ENCODE assay signal across 7 cellular contexts in the genomic region with DNA sequence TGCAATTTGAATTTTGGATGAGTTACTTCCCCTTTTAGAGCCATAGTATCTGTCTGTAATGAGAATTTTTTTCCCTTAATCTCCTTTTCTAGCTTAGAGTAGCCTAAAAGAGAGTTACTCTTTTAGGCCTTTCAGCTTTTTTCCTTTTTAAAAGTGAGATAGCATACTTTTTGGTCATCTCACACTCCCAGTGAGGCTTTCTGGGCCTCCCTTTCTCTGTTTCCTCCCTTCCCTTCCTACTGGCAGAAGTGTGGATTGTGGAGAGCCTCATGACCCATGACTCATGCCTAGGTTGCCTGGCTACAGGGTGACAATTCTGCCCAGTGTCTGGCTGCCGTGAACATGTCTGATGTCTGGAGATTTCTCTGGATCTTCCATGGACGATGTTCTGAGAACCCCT. TPM values are rescaled to one million over a fixed set of nuclear protein-coding genes. Genes with fewer than 3 reads are reported as not detected.
DNase-seq lines count a peak whose midpoint lies in the region; ATAC-seq, FAIRE-seq and TF ChIP-seq lines count a peak whose summit lies in the region.

No MANE protein-coding gene starts in this region.

- peak overlapping the region; percentile 42 for H2AFZ ChIP-seq in astrocyte (ENCODE audit: low read depth, low read length)
- peak overlapping the region; percentile 27 for H2AFZ ChIP-seq in keratinocyte (ENCODE audit: control insufficient read depth, low read length)

- H3K4me3 Mint-ChIP-seq in astrocyte (ENCODE audit: unreplicated experiment), result no peak overlapping the region
- H3K4me3 Mint-ChIP-seq in activated CD8-positive, alpha-beta T cell treated with anti-CD3 and anti-CD28 coated beads, Interleukin-2, amount 10 ng/mL, durations not matched to agents 7 days and 5 days, result no peak overlapping the region

- POLR2A ChIA-PET in activated CD8-positive, alpha-beta T cell treated with anti-CD3 and anti-CD28 coated beads, Interleukin-2, amount 10 ng/mL, durations not matched to agents 7 days and 5 days (lab: Charles Lee), result no interaction called here

- no peaks in the 10 kb centered on the region for H3K36me3 ChIP-seq in astrocyte (ENCODE audit: insufficient read depth, low read length)
- no peaks in the 10 kb centered on the region for H3K36me3 ChIP-seq in keratinocyte (ENCODE audit: control insufficient read depth in 2 of 2, extremely low read depth in 1 of 2, insufficient read depth in 2 of 2, low read length in 2 of 2)
- no peaks in the 10 kb centered on the region for H3K36me3 ChIP-seq in tibial artery

- intact Hi-C loops in tibial artery (cut with DNase I; ENCODE audit: low total_unique reads), result no loop called here

- H3K4me2 ChIP-seq in astrocyte (ENCODE audit: low read length) (peak overlapping the region; percentile 29), keratinocyte (ENCODE audit: control insufficient read depth, extremely low read depth, insufficient read depth, low read depth, low read length) (no peak overlapping the region)

- DNase-seq in HT1080 (ENCODE audit: low read depth), result peak; percentile 88
- DNase-seq in astrocyte (ENCODE audit: low read depth), result peak; percentile 87
- no peak for DNase-seq in keratinocyte (ENCODE audit: low read depth, low spot score)
- DNase-seq in tibial artery, result peak; percentile 80 to 83
- DNase-seq in activated CD8-positive, alpha-beta T cell treated with anti-CD3 and anti-CD28 coated beads, Interleukin-2, amount 10 ng/mL, durations not matched to agents 7 days and 5 days, result no peak

- dilution Hi-C loops in keratinocyte (cut with MboI; ENCODE audit: extremely low pct_ligation_motif_present, low sequenced_read_pairs), result no loop called here

- H3K4me1 ChIP-seq in astrocyte (ENCODE audit: insufficient read depth, low read length), result peaks cover 12% of the 10 kb centered on the region
- H3K4me1 ChIP-seq in keratinocyte (ENCODE audit: control insufficient read depth, extremely low read depth, insufficient read depth, low read length), result peaks cover 11% of the 10 kb centered on the region
- peaks cover 0 to 10% (median 0%) of the 10 kb centered on the region in 4 donors for H3K4me1 ChIP-seq in tibial artery

- no peaks in the 10 kb centered on the region for H3K36me3 Mint-ChIP-seq in astrocyte (ENCODE audit: low read depth, unreplicated experiment)
- H3K36me3 Mint-ChIP-seq in activated CD8-positive, alpha-beta T cell treated with anti-CD3 and anti-CD28 coated beads, Interleukin-2, amount 10 ng/mL, durations not matched to agents 7 days and 5 days (ENCODE audit: low read depth), result no peaks in the 10 kb centered on the region

- CTCF ChIA-PET in activated CD8-positive, alpha-beta T cell treated with anti-CD3 and anti-CD28 coated beads, Interleukin-2, amount 10 ng/mL, durations not matched to agents 7 days and 5 days (lab: Charles Lee), result no interaction called here

- peak overlapping the region; percentile 96 for H3K27ac Mint-ChIP-seq in astrocyte (ENCODE audit: unreplicated experiment)
- H3K27ac Mint-ChIP-seq in activated CD8-positive, alpha-beta T cell treated with anti-CD3 and anti-CD28 coated beads, Interleukin-2, amount 10 ng/mL, durations not matched to agents 7 days and 5 days, result no peak overlapping the region

- FAIRE-seq in astrocyte (lab: Jason Lieb, UNC), result peak; percentile 85
- peak; percentile 96 for FAIRE-seq in keratinocyte (lab: Jason Lieb, UNC)

- no peaks in the 10 kb centered on the region for H3K9me1 ChIP-seq in keratinocyte (ENCODE audit: control insufficient read depth, extremely low read depth, insufficient read depth, low read length)

- peak overlapping the region; percentile 49 for H3K9ac ChIP-seq in astrocyte (ENCODE audit: low read length)
- H3K9ac ChIP-seq in keratinocyte (ENCODE audit: control insufficient read depth, extremely low read depth, insufficient read depth, low read length), result peak overlapping the region; percentile 2

- peaks cover 2% of the 10 kb centered on the region for H3K27me3 Mint-ChIP-seq in astrocyte (ENCODE audit: low read depth, unreplicated experiment)
- H3K27me3 Mint-ChIP-seq in activated CD8-positive, alpha-beta T cell treated with anti-CD3 and anti-CD28 coated beads, Interleukin-2, amount 10 ng/mL, durations not matched to agents 7 days and 5 days (ENCODE audit: low read depth), result peaks cover 25% of the 10 kb centered on the region

- no peaks in the 10 kb centered on the region for H3K9me3 Mint-ChIP-seq in astrocyte (ENCODE audit: unreplicated experiment)
- H3K9me3 Mint-ChIP-seq in activated CD8-positive, alpha-beta T cell treated with anti-CD3 and anti-CD28 coated beads, Interleukin-2, amount 10 ng/mL, durations not matched to agents 7 days and 5 days (ENCODE audit: insufficient read depth), result no peaks in the 10 kb centered on the region

- TF ChIP-seq CTCF in astrocyte (IDR thresholded peaks at IDR 0.05; ENCODE audit: insufficient read depth, low read depth, low read length) (no peak), keratinocyte (optimal IDR thresholded peaks at IDR 0.05 in 1 of 3, IDR thresholded peaks at IDR 0.05 in 1 of 3, conservative IDR thresholded peaks at IDR 0.05 in 1 of 3; ENCODE audit: extremely low read depth in 1 of 3, insufficient read depth in 2 of 3, low read length in 3 of 3) (no peak), tibial artery (IDR thresholded peaks at IDR 0.05) (no peak)

- H4K20me1 ChIP-seq in astrocyte (ENCODE audit: insufficient read depth, low read length), result no peaks in the 10 kb centered on the region
- H4K20me1 ChIP-seq in keratinocyte (ENCODE audit: control insufficient read depth, extremely low read depth, insufficient read depth, low read length), result no peaks in the 10 kb centered on the region

- no peaks in the 10 kb centered on the region for H3K9me3 ChIP-seq in astrocyte (ENCODE audit: insufficient read depth, low read depth, low read length)
- no peaks in the 10 kb centered on the region for H3K9me3 ChIP-seq in keratinocyte (ENCODE audit: control insufficient read depth, low read depth, low read length)
- no peaks in the 10 kb centered on the region for H3K9me3 ChIP-seq in tibial artery

- peak overlapping the region; percentile 58 for H3K27ac ChIP-seq in astrocyte (ENCODE audit: low read depth, low read length)
- peak overlapping the region; percentile 45 for H3K27ac ChIP-seq in keratinocyte (ENCODE audit: control insufficient read depth, insufficient read depth, low read length)
- peak overlapping the region; percentile 51 to 52 for H3K27ac ChIP-seq in tibial artery

- H3K27me3 ChIP-seq in astrocyte (ENCODE audit: insufficient read depth, low read length), result no peaks in the 10 kb centered on the region
- H3K27me3 ChIP-seq in keratinocyte (ENCODE audit: control insufficient read depth, extremely low read depth, insufficient read depth, low read length), result no peaks in the 10 kb centered on the region
- no peaks in the 10 kb centered on the region for H3K27me3 ChIP-seq in tibial artery

- H3K4me3 ChIP-seq in astrocyte (ENCODE audit: insufficient read depth, low read depth, low read length), result no peak overlapping the region
- H3K4me3 ChIP-seq in keratinocyte (ENCODE audit: control insufficient read depth in 2 of 3, extremely low read depth in 1 of 3, insufficient read depth in 2 of 3, low read depth in 1 of 3, low read length in 3 of 3), result no peak overlapping the region
- no peak overlapping the region for H3K4me3 ChIP-seq in tibial artery

- ATAC-seq in HG02588 (IDR thresholded peaks at IDR 0.05; ENCODE audit: unreplicated experiment) (no peak), GM19351 (IDR thresholded peaks at IDR 0.05; ENCODE audit: unreplicated experiment) (no peak)
- ATAC-seq in activated CD8-positive, alpha-beta T cell treated with anti-CD3 and anti-CD28 coated beads, Interleukin-2, amount 10 ng/mL, durations not matched to agents 7 days and 5 days, result no peak

- peaks cover 14% of the 10 kb centered on the region for H3K4me1 Mint-ChIP-seq in astrocyte (ENCODE audit: low read depth, unreplicated experiment)
- H3K4me1 Mint-ChIP-seq in activated CD8-positive, alpha-beta T cell treated with anti-CD3 and anti-CD28 coated beads, Interleukin-2, amount 10 ng/mL, durations not matched to agents 7 days and 5 days (ENCODE audit: low read depth), result peaks cover 5% of the 10 kb centered on the region

- H3K79me2 ChIP-seq in astrocyte (ENCODE audit: insufficient read depth, low read length), result no peaks in the 10 kb centered on the region
- no peaks in the 10 kb centered on the region for H3K79me2 ChIP-seq in keratinocyte (ENCODE audit: control insufficient read depth, insufficient read depth, low read length)

RNA-seq across cellular contexts. Expression of a gene that starts 15.2 kb away (rescaled TPM):
- 0.33 TPM in 1 of 2 replicates, not detected in the other for total RNA-seq in HT1080 (2014; rRNA removed; shearing (Covaris generic))
- polyA plus RNA-seq in HT1080 (2015; cell fraction: cytosol; rRNA removed), result not detected in 2 replicates
- not detected in 2 replicates for polyA plus RNA-seq in HT1080 (2015; cell fraction: nucleus; rRNA removed)
- not detected in 2 replicates for total RNA-seq in astrocyte
- 8.2 to 14.4 TPM (median 9.3 TPM) in 3 replicates for polyA plus RNA-seq in keratinocyte
- 543 TPM for polyA plus RNA-seq in keratinocyte (2011; ENCODE audit: low read depth)
- 17.9 and 32.3 TPM in 2 replicates for polyA plus RNA-seq in keratinocyte (2011; cell fraction: cytosol; rRNA removed)
- polyA plus RNA-seq in keratinocyte (2011; cell fraction: nucleus; rRNA removed), result 14.3 and 31.5 TPM in 2 replicates
- polyA plus RNA-seq in keratinocyte (2012; ENCODE audit: low replicate concordance), result 5.4 and 472 TPM in 2 replicates
- polyA minus RNA-seq in keratinocyte, result 3.0 to 13.5 TPM (median 8.5 TPM) in 3 replicates
- polyA minus RNA-seq in keratinocyte (2011; cell fraction: cytosol; rRNA and poly(A)+ RNA removed), result 11.1 TPM
- polyA minus RNA-seq in keratinocyte (2011; cell fraction: nucleus; rRNA and poly(A)+ RNA removed), result 11.4 and 16.8 TPM in 2 replicates
- total RNA-seq in activated CD8-positive, alpha-beta T cell treated with anti-CD3 and anti-CD28 coated beads, Interleukin-2, amount 10 ng/mL, durations not matched to agents 7 days and 5 days, result not detected

RNA-seq across cellular contexts. Expression of a gene that starts 37.2 kb away (rescaled TPM):
- not detected in 2 replicates for total RNA-seq in HT1080 (2014; rRNA removed; shearing (Covaris generic))
- polyA plus RNA-seq in HT1080 (2015; cell fraction: cytosol; rRNA removed), result not detected in 2 replicates
- 0.09 TPM in 1 of 2 replicates, not detected in the other for polyA plus RNA-seq in HT1080 (2015; cell fraction: nucleus; rRNA removed)
- not detected in 2 replicates for total RNA-seq in astrocyte
- not detected in 3 replicates for polyA plus RNA-seq in keratinocyte
- 0.40 TPM for polyA plus RNA-seq in keratinocyte (2011; ENCODE audit: low read depth)
- not detected in 2 replicates for polyA plus RNA-seq in keratinocyte (2011; cell fraction: cytosol; rRNA removed)
- polyA plus RNA-seq in keratinocyte (2011; cell fraction: nucleus; rRNA removed), result not detected in 2 replicates
- not detected in 2 replicates for polyA plus RNA-seq in keratinocyte (2012; ENCODE audit: low replicate concordance)
- polyA minus RNA-seq in keratinocyte, result not detected in 3 replicates
- polyA minus RNA-seq in keratinocyte (2011; cell fraction: cytosol; rRNA and poly(A)+ RNA removed), result not detected
- not detected in 2 replicates for polyA minus RNA-seq in keratinocyte (2011; cell fraction: nucleus; rRNA and poly(A)+ RNA removed)
- not detected for total RNA-seq in activated CD8-positive, alpha-beta T cell treated with anti-CD3 and anti-CD28 coated beads, Interleukin-2, amount 10 ng/mL, durations not matched to agents 7 days and 5 days

RNA-seq across cellular contexts. Expression of a gene that starts 44.5 kb away (rescaled TPM):
- total RNA-seq in HT1080 (2014; rRNA removed; shearing (Covaris generic)), result not detected in 2 replicates
- polyA plus RNA-seq in HT1080 (2015; cell fraction: cytosol; rRNA removed), result not detected in 2 replicates
- polyA plus RNA-seq in HT1080 (2015; cell fraction: nucleus; rRNA removed), result not detected in 2 replicates
- total RNA-seq in astrocyte, result not detected in 2 replicates
- polyA plus RNA-seq in keratinocyte, result 0.05 TPM in 1 of 3 replicates, not detected in the others
- polyA plus RNA-seq in keratinocyte (2011; ENCODE audit: low read depth), result not detected
- not detected in 2 replicates for polyA plus RNA-seq in keratinocyte (2011; cell fraction: cytosol; rRNA removed)
- polyA plus RNA-seq in keratinocyte (2011; cell fraction: nucleus; rRNA removed), result not detected in 2 replicates
- not detected in 2 replicates for polyA plus RNA-seq in keratinocyte (2012; ENCODE audit: low replicate concordance)
- polyA minus RNA-seq in keratinocyte, result not detected in 3 replicates
- not detected for polyA minus RNA-seq in keratinocyte (2011; cell fraction: cytosol; rRNA and poly(A)+ RNA removed)
- not detected in 2 replicates for polyA minus RNA-seq in keratinocyte (2011; cell fraction: nucleus; rRNA and poly(A)+ RNA removed)
- not detected for total RNA-seq in activated CD8-positive, alpha-beta T cell treated with anti-CD3 and anti-CD28 coated beads, Interleukin-2, amount 10 ng/mL, durations not matched to agents 7 days and 5 days

RNA-seq across cellular contexts. Expression of a gene that starts 55.2 kb away (rescaled TPM):
- not detected in 2 replicates for total RNA-seq in HT1080 (2014; rRNA removed; shearing (Covaris generic))
- not detected in 2 replicates for polyA plus RNA-seq in HT1080 (2015; cell fraction: cytosol; rRNA removed)
- polyA plus RNA-seq in HT1080 (2015; cell fraction: nucleus; rRNA removed), result not detected in 2 replicates
- not detected in 2 replicates for total RNA-seq in astrocyte
- polyA plus RNA-seq in keratinocyte, result not detected in 3 replicates
- polyA plus RNA-seq in keratinocyte (2011; ENCODE audit: low read depth), result not detected
- not detected in 2 replicates for polyA plus RNA-seq in keratinocyte (2011; cell fraction: cytosol; rRNA removed)
- not detected in 2 replicates for polyA plus RNA-seq in keratinocyte (2011; cell fraction: nucleus; rRNA removed)
- polyA plus RNA-seq in keratinocyte (2012; ENCODE audit: low replicate concordance), result 0.20 TPM in 1 of 2 replicates, not detected in the other
- polyA minus RNA-seq in keratinocyte, result not detected in 3 replicates
- polyA minus RNA-seq in keratinocyte (2011; cell fraction: cytosol; rRNA and poly(A)+ RNA removed), result not detected
- not detected in 2 replicates for polyA minus RNA-seq in keratinocyte (2011; cell fraction: nucleus; rRNA and poly(A)+ RNA removed)
- not detected for total RNA-seq in activated CD8-positive, alpha-beta T cell treated with anti-CD3 and anti-CD28 coated beads, Interleukin-2, amount 10 ng/mL, durations not matched to agents 7 days and 5 days

Comparison
In these comparisons a context has a peak if more than half of its experiments do, and no peak if none do; other contexts are left out.
1. DNase-seq: peak in HT1080 (single experiment), astrocyte (single experiment) and tibial artery (2 of 2); none in keratinocyte (single experiment) and activated CD8-positive, alpha-beta T cell treated with anti-CD3 and anti-CD28 coated beads, Interleukin-2, amount 10 ng/mL, durations not matched to agents 7 days and 5 days (single experiment).
2. Peak in every context shown above with its lines, with median percentiles within 50 percentile points of each other: H3K27ac ChIP-seq.